17 cellular contexts compared by ENCODE assay signal in the genomic region with DNA sequence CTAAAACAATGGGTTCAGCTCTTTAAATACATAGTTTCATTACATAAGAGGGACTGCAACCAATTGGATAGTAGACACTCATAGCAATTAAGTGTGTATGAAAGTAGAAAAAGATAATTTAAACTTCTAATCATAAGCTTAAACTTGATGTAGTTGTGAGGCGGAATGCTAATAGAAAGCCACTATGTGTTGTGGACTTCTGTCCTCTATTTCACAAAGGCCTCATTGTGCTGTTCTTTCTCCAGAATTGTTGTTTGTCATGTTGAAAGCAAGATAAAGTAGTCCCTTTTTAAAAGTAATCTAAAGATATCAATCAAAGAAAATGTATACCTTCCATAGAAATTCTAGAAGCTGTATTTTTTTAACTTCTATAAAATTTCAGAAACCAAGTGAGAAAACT.
"Had no signal": no experiment of that assay in that cellular context is flagged by ENCODE, and none has a peak within 500 bp of the region (broad histone marks: within the 10 kb centered on the region; RNA-seq: fewer than 3 reads in every experiment).

No MANE protein-coding gene starts in this region.

- H3K4me1 Mint-ChIP-seq: natural killer cell had no signal

- H3K36me3 Mint-ChIP-seq: natural killer cell, type B pancreatic cell had no signal

- H3K27ac Mint-ChIP-seq: effector memory CD8-positive, alpha-beta T cell; natural killer cell; type B pancreatic cell had no signal

- H3K27me3 ChIP-seq: esophagus muscularis mucosa, gastroesophageal sphincter, suprapubic skin, thyroid gland, vagina had no signal

- H3K4me2 ChIP-seq: smooth muscle cell had no signal

- H3K4me3 Mint-ChIP-seq: effector memory CD8-positive, alpha-beta T cell; natural killer cell; type B pancreatic cell had no signal

- H3K4me1 ChIP-seq: esophagus muscularis mucosa, gastroesophageal sphincter, suprapubic skin, thyroid gland, vagina had no signal

- DNase-seq: central memory CD4-positive, alpha-beta T cell; effector memory CD8-positive, alpha-beta T cell; left colon; natural killer cell; occipital lobe; posterior cingulate gyrus; right cardiac atrium; stimulated activated CD4-positive, alpha-beta T cell treated with anti-CD3 and anti-CD28 coated beads, Interleukin-2, amount 100 ng/mL, for 48 hours; stimulated activated naive CD4-positive, alpha-beta T cell treated with Interleukin-2 at 50 U/mL for 16 hours; thyroid gland had no signal

- H3K9me3 ChIP-seq: esophagus muscularis mucosa, gastroesophageal sphincter, suprapubic skin, thyroid gland, vagina had no signal

- H3K4me3 ChIP-seq: esophagus muscularis mucosa, gastroesophageal sphincter, smooth muscle cell, suprapubic skin, thyroid gland, vagina had no signal

- ATAC-seq: effector memory CD8-positive, alpha-beta T cell; gastroesophageal sphincter; left colon; natural killer cell; right cardiac atrium had no signal

- H3K36me3 ChIP-seq: esophagus muscularis mucosa, gastroesophageal sphincter, suprapubic skin, thyroid gland, vagina had no signal

- H3K9me3 Mint-ChIP-seq: effector memory CD8-positive, alpha-beta T cell; type B pancreatic cell had no signal

- H3K27me3 Mint-ChIP-seq: effector memory CD8-positive, alpha-beta T cell; type B pancreatic cell had no signal

- H3K27ac ChIP-seq: epithelial cell of prostate, esophagus muscularis mucosa, gastroesophageal sphincter, suprapubic skin, thyroid gland, vagina had no signal
